In the genomic region with DNA sequence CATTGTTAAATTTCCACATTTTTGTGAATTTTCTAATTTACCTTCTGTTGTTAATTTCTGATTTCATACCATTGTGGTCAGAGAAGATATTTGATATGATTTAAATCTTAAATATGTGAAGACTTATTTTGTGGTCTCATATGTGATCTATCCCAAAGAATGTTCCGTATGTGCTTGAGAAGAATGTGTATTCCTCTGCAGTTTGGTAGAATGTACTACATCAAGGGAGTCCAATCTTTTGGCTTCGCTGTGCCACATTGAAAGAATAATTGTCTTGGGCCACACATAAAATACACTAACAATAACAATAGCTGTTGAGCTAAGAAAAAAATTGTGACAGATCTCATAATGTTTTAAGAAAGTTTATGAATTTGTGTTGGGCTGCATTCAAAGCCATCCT, we compare ENCODE assay signal across 29 cellular contexts.
A peak's percentile ranks its signal among the peaks of the same experiment; 100 is the strongest.
DNase-seq lines count a peak whose midpoint lies in the region; ATAC-seq, FAIRE-seq and TF ChIP-seq lines count a peak whose summit lies in the region.
"Had no signal": no experiment of that assay in that cellular context is flagged by ENCODE, and none has a peak within 500 bp of the region (broad histone marks: within the 10 kb centered on the region; RNA-seq: fewer than 3 reads in every experiment).

No MANE protein-coding gene starts in this region.

- H3K4me3 ChIP-seq in A549 (no peak overlapping the region), fibroblast of mammary gland (ENCODE audit: control insufficient read depth, low read depth, low read length) (no peak overlapping the region)
- H3K4me3 ChIP-seq: coronary artery, esophagus squamous epithelium, HAP-1, sigmoid colon, tibial artery had no signal

- peaks cover 40% of the 10 kb centered on the region for H3K4me1 ChIP-seq in A549
- H3K4me1 ChIP-seq: BE2C, esophagus squamous epithelium, HAP-1, sigmoid colon, tibial artery had no signal

- no peaks in the 10 kb centered on the region for H3K4me1 Mint-ChIP-seq in T-helper 2 cell treated with Interferon-gamma antibody and Interleukin-4, amounts not matched to agents 5 μg/mL and 100 μg/mL, for 36 hours (ENCODE audit: low read depth)
- H3K4me1 Mint-ChIP-seq: neural crest cell; stimulated activated naive CD8-positive, alpha-beta T cell treated with anti-CD3 and anti-CD28 coated beads, Interleukin-15, amount 100 ng/mL, for 72 hours had no signal

- no peaks in the 10 kb centered on the region for H3K36me3 Mint-ChIP-seq in T-helper 2 cell treated with Interferon-gamma antibody and Interleukin-4, amounts not matched to agents 5 μg/mL and 100 μg/mL, for 36 hours (ENCODE audit: low read depth)

- DNase-seq in A549 (ENCODE audit: low read depth in 1 of 2, low spot score in 1 of 2) (no peak), HCEC 1CT (peak; percentile 69), amniotic epithelial cell (ENCODE audit: low read depth) (peak; percentile 78), fibroblast of mammary gland (ENCODE audit: low read depth) (peak; percentile 61), RCC 7860 (ENCODE audit: low spot score) (no peak), NCI-H2107 treated with DMSO at 0.1 percent for 48 hours (lab: John Stamatoyannopoulos, UW; ENCODE audit: unreplicated experiment) (no peak), left colon (no peak)
- no peak for DNase-seq in T-helper 2 cell treated with Interferon-gamma antibody and Interleukin-4, amounts not matched to agents 5 μg/mL and 100 μg/mL, for 36 hours (ENCODE audit: low spot score)
- DNase-seq: activated CD4-positive, alpha-beta T cell treated with anti-CD3 and anti-CD28 coated beads, Interleukin-2, amount 50 U/mL, for 48 hours; activated CD4-positive, CD25-positive, alpha-beta regulatory T cell; BE2C; DMS53; esophagus squamous epithelium; glutamatergic neuron; NCI-H1417; NCI-H2107; NCI-H446 treated with DMSO at 0.1 percent for 48 hours; OCI-M1; SHP77 treated with DMSO at 0.1 percent for 48 hours; sigmoid colon; stimulated activated naive CD8-positive, alpha-beta T cell treated with anti-CD3 and anti-CD28 coated beads, Interleukin-15, amount 100 ng/mL, for 72 hours; tibial artery had no signal

- CTCF ChIA-PET in A549 (lab: Yijun Ruan, JAX) = no interaction called here

- peak overlapping the region; percentile 65; the same call in 2 of the 3 replicates for H3K4me2 ChIP-seq in A549

- no peak for TF ChIP-seq RAD21 in A549 (conservative IDR thresholded peaks at IDR 0.05 in 1 of 2, IDR thresholded peaks at IDR 0.05 in 1 of 2)

- no peak for TF ChIP-seq EP300 in A549 (IDR thresholded peaks at IDR 0.05)

- 94% methylated on average over 2 of the region's 2 CpGs for WGBS in A549 (ENCODE audit: missing lambda C conversion rate)

- H3K9me3 ChIP-seq in A549 = peaks cover 10% of the 10 kb centered on the region
- H3K9me3 ChIP-seq: BE2C, esophagus squamous epithelium, HAP-1, sigmoid colon had no signal

- intact Hi-C loops in left colon (cut with DNase I, micrococcal nuclease) = no loop called here

- H3K27ac ChIP-seq in A549 = peak overlapping the region; percentile 68 to 88
- H3K27ac ChIP-seq: 22Rv1, coronary artery, esophagus squamous epithelium, sigmoid colon, tibial artery had no signal

- no peak for TF ChIP-seq CTCF in A549 (IDR thresholded peaks at IDR 0.05)
- no peak for TF ChIP-seq CTCF in fibroblast of mammary gland (conservative IDR thresholded peaks at IDR 0.05; ENCODE audit: control insufficient read depth, insufficient read depth, low read depth, low read length)

- peaks cover 31% of the 10 kb centered on the region for H3K27me3 Mint-ChIP-seq in T-helper 2 cell treated with Interferon-gamma antibody and Interleukin-4, amounts not matched to agents 5 μg/mL and 100 μg/mL, for 36 hours (ENCODE audit: low read depth)

- no peak overlapping the region for H3K4me3 Mint-ChIP-seq in T-helper 2 cell treated with Interferon-gamma antibody and Interleukin-4, amounts not matched to agents 5 μg/mL and 100 μg/mL, for 36 hours
- H3K4me3 Mint-ChIP-seq: neural crest cell; stimulated activated naive CD8-positive, alpha-beta T cell treated with anti-CD3 and anti-CD28 coated beads, Interleukin-15, amount 100 ng/mL, for 72 hours had no signal

- H3K27ac Mint-ChIP-seq in T-helper 2 cell treated with Interferon-gamma antibody and Interleukin-4, amounts not matched to agents 5 μg/mL and 100 μg/mL, for 36 hours = no peak overlapping the region
- H3K27ac Mint-ChIP-seq: progenitor cell of endocrine pancreas; stimulated activated naive CD8-positive, alpha-beta T cell treated with anti-CD3 and anti-CD28 coated beads, Interleukin-15, amount 100 ng/mL, for 72 hours had no signal

- FAIRE-seq in A549 (lab: Jason Lieb, UNC) (peak; percentile 61), RCC 7860 (lab: Jason Lieb, UNC) (no peak)
- FAIRE-seq: bronchial epithelial cell, GM12891 had no signal

- TF ChIP-seq POLR2A in A549 (IDR thresholded peaks at IDR 0.05; ENCODE audit: low read length) = no peak

- ATAC-seq in A549 (no peak), left colon (no peak)
- ATAC-seq: stimulated activated naive CD8-positive, alpha-beta T cell treated with anti-CD3 and anti-CD28 coated beads, Interleukin-15, amount 100 ng/mL, for 72 hours had no signal

- POLR2A ChIA-PET in A549 (lab: Yijun Ruan, JAX) = no interaction called here

- H3K9me3 Mint-ChIP-seq in T-helper 2 cell treated with Interferon-gamma antibody and Interleukin-4, amounts not matched to agents 5 μg/mL and 100 μg/mL, for 36 hours = no peaks in the 10 kb centered on the region
- H3K9me3 Mint-ChIP-seq: neural crest cell; stimulated activated naive CD8-positive, alpha-beta T cell treated with anti-CD3 and anti-CD28 coated beads, Interleukin-15, amount 100 ng/mL, for 72 hours had no signal

TF ChIP-seq in A549, 52 proteins besides CTCF, POLR2A, EP300 and RAD21:
- TF ChIP-seq PHF8 (IDR thresholded peaks at IDR 0.05; ENCODE audit: borderline replicate concordance, low read depth) (no peak), POLR2AphosphoS2 (conservative IDR thresholded peaks at IDR 0.05; ENCODE audit: low read length) (no peak), KDM5A (IDR thresholded peaks at IDR 0.05) (no peak), JUNB (IDR thresholded peaks at IDR 0.05) (no peak), RARB (CRISPR knock-in tag; IDR thresholded peaks at IDR 0.05) (no peak), JUN (IDR thresholded peaks at IDR 0.05) (no peak), CHD2 (IDR thresholded peaks at IDR 0.05; ENCODE audit: low read length, partially characterized antibody) (no peak)
TF ChIP-seq in A549: peak in this region for 0.

Comparison
In these comparisons a context has a peak if more than half of its experiments do, and no peak if none do; other contexts are left out.
1. DNase-seq: peak in HCEC 1CT (single experiment), amniotic epithelial cell (single experiment) and fibroblast of mammary gland (single experiment); none in A549 (0 of 2), RCC 7860 (single experiment), T-helper 2 cell treated with Interferon-gamma antibody and Interleukin-4, amounts not matched to agents 5 μg/mL and 100 μg/mL, for 36 hours (single experiment), NCI-H2107 treated with DMSO at 0.1 percent for 48 hours (single experiment) and left colon (0 of 2).